Comparison of ENCODE assay signal across 9 cellular contexts in genomic region chr1:219573158-219573557, GRCh38. TPM values are rescaled to one million over a fixed set of nuclear protein-coding genes. Genes with fewer than 3 reads are reported as not detected.
"Had no signal": no experiment of that assay in that cellular context is flagged by ENCODE, and none has a peak within 500 bp of the region (broad histone marks: within the 10 kb centered on the region; RNA-seq: fewer than 3 reads in every experiment).

No MANE protein-coding gene starts in this region.

- H2AFZ ChIP-seq: GM23248, GM23338 had no signal

- H3K4me2 ChIP-seq: GM23338 had no signal

- ATAC-seq: GM23338, HCT116 had no signal

- H3K36me3 ChIP-seq: HAP-1 had no signal

- H3K9me3 ChIP-seq: HAP-1 had no signal

- H3K4me3 ChIP-seq: GM23248, GM23338, HAP-1 had no signal

- H3K27ac ChIP-seq: GM23248 had no signal

- H3K9ac ChIP-seq: GM23248 had no signal

- DNase-seq: GM23248, GOT3, H7, H9, HCEC 1CT, HFFc6 had no signal

- H3K4me1 ChIP-seq: HAP-1 had no signal

RNA-seq across cellular contexts. Expression of gene ZC3H11B, which starts 39.7 kb away (rescaled TPM):
- polyA plus RNA-seq: GM23248, GM23338 had no signal
